Comparison of ENCODE assay signal across 1 cellular context in genomic region chr9:126984969-126985368, GRCh38.
TF ChIP-seq lines count a peak whose summit lies in the region.

No MANE protein-coding gene starts in this region.

TF ChIP-seq in HepG2, 621 proteins besides CTCF, POLR2A, EP300 and RAD21:
- TF ChIP-seq ZHX2 (IDR thresholded peaks at IDR 0.05; ENCODE audit: low read depth) (no peak), ZHX2 (CRISPR knock-in tag; IDR thresholded peaks at IDR 0.05; ENCODE audit: borderline replicate concordance) (no peak), RAD51 (IDR thresholded peaks at IDR 0.05; ENCODE audit: borderline replicate concordance) (no peak), TFE3 (CRISPR knock-in tag; IDR thresholded peaks at IDR 0.05) (no peak), PLRG1 (conservative IDR thresholded peaks at IDR 0.05) (no peak), HOXA3 (CRISPR knock-in tag; IDR thresholded peaks at IDR 0.05) (no peak)
